24 cellular contexts compared by ENCODE assay signal in genomic region chr7:144348625-144349024, GRCh38. TPM values are rescaled to one million over a fixed set of nuclear protein-coding genes. Genes with fewer than 3 reads are reported as not detected.
A peak's percentile ranks its signal among the peaks of the same experiment; 100 is the strongest.
DNase-seq lines count a peak whose midpoint lies in the region; ATAC-seq lines count a peak whose summit lies in the region.
"Not testable (repeated sequence)": the region's sequence is repeated elsewhere in the genome, so short reads cannot be mapped to it uniquely, and the experiment has no call there.
"Had no signal": no experiment of that assay in that cellular context is flagged by ENCODE, and none has a peak within 500 bp of the region (broad histone marks: within the 10 kb centered on the region; RNA-seq: fewer than 3 reads in every experiment).

No MANE protein-coding gene starts in this region.

- H3K9me3 Mint-ChIP-seq in activated naive CD4-positive, alpha-beta T cell treated with anti-CD3 and anti-CD28 coated beads, Interleukin-2, amount 50 U/mL, for 72 hours: not testable (repeated sequence)

- H3K36me3 Mint-ChIP-seq in activated naive CD4-positive, alpha-beta T cell treated with anti-CD3 and anti-CD28 coated beads, Interleukin-2, amount 50 U/mL, for 72 hours: not testable (repeated sequence)

- ATAC-seq in GM18511 (IDR thresholded peaks at IDR 0.05; ENCODE audit: unreplicated experiment) (peak; percentile 24), GM19372 (IDR thresholded peaks at IDR 0.05; ENCODE audit: low read depth, unreplicated experiment) (peak; percentile 20), GM21526 (IDR thresholded peaks at IDR 0.05; ENCODE audit: low FRiP score, unreplicated experiment) (peak; percentile 30), HG02642 (IDR thresholded peaks at IDR 0.05; ENCODE audit: poor library complexity, unreplicated experiment) (peak; percentile 21), HG03060 (IDR thresholded peaks at IDR 0.05; ENCODE audit: low read depth, unreplicated experiment) (peak; percentile 24), HG03469 (IDR thresholded peaks at IDR 0.05; ENCODE audit: unreplicated experiment) (peak; percentile 29)
- peak; percentile 89 to 93 for ATAC-seq in activated naive CD4-positive, alpha-beta T cell treated with anti-CD3 and anti-CD28 coated beads, Interleukin-2, amount 50 U/mL, for 72 hours

- DNase-seq in activated naive CD4-positive, alpha-beta T cell treated with anti-CD3 and anti-CD28 coated beads, Interleukin-2, amount 50 U/mL, for 72 hours (ENCODE audit: low spot score in 2 of 2): not testable (repeated sequence)

- H3K27ac Mint-ChIP-seq in activated naive CD4-positive, alpha-beta T cell treated with anti-CD3 and anti-CD28 coated beads, Interleukin-2, amount 50 U/mL, for 72 hours: not testable (repeated sequence)

RNA-seq across cellular contexts. Expression of gene ARHGEF5, which starts 6.6 kb away (rescaled TPM):
- total RNA-seq in activated naive CD4-positive, alpha-beta T cell treated with anti-CD3 and anti-CD28 coated beads, Interleukin-2, amount 50 U/mL, for 72 hours: 10 to 100 TPM; 11.4 to 13.3 TPM

RNA-seq across cellular contexts. Expression of gene OR2A1, which starts 36.4 kb away (rescaled TPM):
- not detected for total RNA-seq in activated naive CD4-positive, alpha-beta T cell treated with anti-CD3 and anti-CD28 coated beads, Interleukin-2, amount 50 U/mL, for 72 hours
- total RNA-seq: activated CD8-positive, alpha-beta memory T cell treated with anti-CD3 and anti-CD28 coated beads for 36 hours; body of pancreas; Caco-2; esophagus squamous epithelium; H4; kidney epithelial cell; natural killer cell; occipital lobe; psoas muscle; Right ventricle myocardium superior; ureter had no signal

RNA-seq across cellular contexts. Expression of gene NOBOX, which starts 54.9 kb away (rescaled TPM):
- total RNA-seq in activated naive CD4-positive, alpha-beta T cell treated with anti-CD3 and anti-CD28 coated beads, Interleukin-2, amount 50 U/mL, for 72 hours: not detected
- total RNA-seq: activated CD8-positive, alpha-beta memory T cell treated with anti-CD3 and anti-CD28 coated beads for 36 hours; adrenal gland; body of pancreas; Caco-2; dermis microvascular lymphatic vessel endothelial cell; esophagus squamous epithelium; H4; heart right ventricle; kidney epithelial cell; lower leg skin; natural killer cell; occipital lobe; psoas muscle; Right ventricle myocardium superior; sigmoid colon; temporal lobe; ureter had no signal

Comparison
In these comparisons a context has a peak if more than half of its experiments do, and no peak if none do; other contexts are left out.
1. ATAC-seq: peak in every context shown above with its lines; median percentile 91 in activated naive CD4-positive, alpha-beta T cell treated with anti-CD3 and anti-CD28 coated beads, Interleukin-2, amount 50 U/mL, for 72 hours; 30 in GM21526; 29 in HG03469; 24 in GM18511; 24 in HG03060; 21 in HG02642; 20 in GM19372.